8 cellular contexts compared by ENCODE assay signal in the genomic region with DNA sequence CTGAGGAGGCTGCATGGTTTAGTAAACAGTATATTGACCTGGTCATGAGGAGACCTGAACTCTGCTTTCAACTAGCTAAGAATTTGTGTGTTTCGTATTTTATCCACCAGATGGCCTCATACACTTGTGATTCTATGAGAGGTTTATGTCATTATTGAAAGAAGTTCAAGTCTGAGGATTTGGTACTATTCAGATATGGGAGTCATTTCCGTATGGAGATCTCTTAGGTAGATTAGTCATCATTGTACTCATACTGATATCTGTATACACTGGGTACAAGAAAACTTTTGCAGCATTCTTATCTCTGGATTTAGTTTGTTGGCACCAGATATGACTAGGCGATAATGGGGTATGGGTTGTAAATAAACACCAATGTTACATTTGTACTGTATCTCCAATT. TPM values are rescaled to one million over a fixed set of nuclear protein-coding genes. Genes with fewer than 3 reads are reported as not detected.
DNase-seq lines count a peak whose midpoint lies in the region; ATAC-seq, FAIRE-seq and TF ChIP-seq lines count a peak whose summit lies in the region.

No MANE protein-coding gene starts in this region.

- no peak overlapping the region for H3K23ac ChIP-seq in IMR-90 (ENCODE audit: low read depth, low read length)

- no peak overlapping the region for H3K4me3 Mint-ChIP-seq in CD14-positive monocyte

- no peak for FAIRE-seq in urothelium cell line (lab: Jason Lieb, UNC)

- H3K14ac ChIP-seq in IMR-90 (replicated peaks; ENCODE audit: low read depth, low read length) = no peak overlapping the region

- no peak overlapping the region for H2AK9ac ChIP-seq in IMR-90 (replicated peaks; ENCODE audit: low read depth, low read length, poor library complexity)

- no peak overlapping the region for H3K4ac ChIP-seq in IMR-90 (ENCODE audit: low read depth, low read length)

- TF ChIP-seq CTCF in CD14-positive monocyte (IDR thresholded peaks at IDR 0.05) (peak; percentile 73), IMR-90 (conservative IDR thresholded peaks at IDR 0.05; ENCODE audit: low read depth, low read length) (peak; percentile 76), OCI-LY3 (IDR thresholded peaks at IDR 0.05; ENCODE audit: low read depth, low read length) (peak; percentile 83), liver (IDR thresholded peaks at IDR 0.05; ENCODE audit: low read depth, low read length, missing input control) (peak; percentile 49)

- H2BK15ac ChIP-seq in IMR-90 (ENCODE audit: low read depth, low read length) = no peak overlapping the region

- H3K9me3 ChIP-seq in IMR-90 (ENCODE audit: control insufficient read depth, insufficient read depth, low read length) = no peaks in the 10 kb centered on the region
- no peaks in the 10 kb centered on the region for H3K9me3 ChIP-seq in OCI-LY3 (ENCODE audit: insufficient read depth, low read length)
- no peaks in the 10 kb centered on the region for H3K9me3 ChIP-seq in liver (ENCODE audit: control insufficient read depth in 4 of 4, low read length in 3 of 4)

- no peak for TF ChIP-seq POLR2A in IMR-90 (IDR thresholded peaks at IDR 0.05; ENCODE audit: low read depth, low read length)

- H2AFZ ChIP-seq in IMR-90 (replicated peaks; ENCODE audit: low read length, poor library complexity) = no peak overlapping the region
- no peak overlapping the region for H2AFZ ChIP-seq in OCI-LY3 (ENCODE audit: low read depth, low read length)

- BruUV-seq in IMR-90 (replicated peaks; lab: Mats Ljungman, UMichigan) = no TSS peak

- TF ChIP-seq RAD21 in IMR-90 (IDR thresholded peaks at IDR 0.05; ENCODE audit: low read length) = peak; percentile 83
- TF ChIP-seq RAD21 in liver (IDR thresholded peaks at IDR 0.05) = peak; percentile 78 to 85

- H4K20me1 ChIP-seq in IMR-90 (ENCODE audit: insufficient read depth, low read length) (no peaks in the 10 kb centered on the region), OCI-LY3 (ENCODE audit: insufficient read depth, low read length) (no peaks in the 10 kb centered on the region)

- intact Hi-C loops in CD14-positive monocyte (cut with micrococcal nuclease) (loop anchor here (2.0 kb wide), 2 partner anchors 244 to 246 kb away; no protein-coding TSS in a partner anchor), IMR-90 (cut with micrococcal nuclease) (loop anchor here (1.0 to 10.0 kb wide), 6 partner anchors 70 to 602 kb away; no protein-coding TSS in a partner anchor)

- no peak overlapping the region for H3K9ac ChIP-seq in IMR-90 (ENCODE audit: low read depth, low read length)
- no peak overlapping the region for H3K9ac ChIP-seq in OCI-LY3 (ENCODE audit: low read length)
- H3K9ac ChIP-seq in liver (ENCODE audit: low read depth in 1 of 2, low read length in 2 of 2) = no peak overlapping the region

- H2BK5ac ChIP-seq in IMR-90 (ENCODE audit: low read depth, low read length, poor library complexity, severe bottlenecking) = no peak overlapping the region

- H4K5ac ChIP-seq in IMR-90 (ENCODE audit: low read depth, low read length) = no peak overlapping the region

- no peak overlapping the region for H3K18ac ChIP-seq in IMR-90 (ENCODE audit: low read depth, low read length)

- no peak for DNase-seq in CD14-positive monocyte (ENCODE audit: low spot score)
- DNase-seq in IMR-90 = peak; percentile 93
- peak; percentile 51 for DNase-seq in cerebellum (ENCODE audit: low spot score)
- DNase-seq in urothelium cell line (ENCODE audit: low spot score) = peak; percentile 48

- no peaks in the 10 kb centered on the region for H3K4me1 Mint-ChIP-seq in CD14-positive monocyte

- POLR2A ChIA-PET in IMR-90 (lab: Charles Lee; ENCODE audit: unreplicated experiment) = interaction anchor here (0.9 kb wide), 1 partner anchor 244 kb away, joined by 3 read pairs; no protein-coding TSS in a partner anchor

- no peak overlapping the region for H2BK20ac ChIP-seq in IMR-90 (ENCODE audit: low read depth, low read length)

- dilution Hi-C loops in IMR-90 (cut with HindIII; ENCODE audit: low sequenced_read_pairs, unreplicated experiment) = no loop called here

- in situ Hi-C loops in IMR-90 (cut with MboI; ENCODE audit: low sequenced_read_pairs) = loop anchor here (25.0 kb wide), 2 partner anchors 445 to 595 kb away; a partner anchor contains a TSS

- no peaks in the 10 kb centered on the region for H3K9me3 Mint-ChIP-seq in CD14-positive monocyte

- WGBS in IMR-90 (ENCODE audit: extremely low coverage in 2 of 2, insufficient read length in 1 of 2), 2 experiments = 0% methylated on average over 1 of the region's 3 CpGs; no CpG with 5 or more reads in 1 of the 2 experiments
- whole genome bisulfite sequencing in liver = 48% methylated on average over 3 of the region's 3 CpGs

- peak; percentile 87 for ATAC-seq in GM18519 (IDR thresholded peaks at IDR 0.05; ENCODE audit: low FRiP score, unreplicated experiment)
- peak; percentile 92 for ATAC-seq in IMR-90 (ENCODE audit: low read depth)
- ATAC-seq in GM19397 (IDR thresholded peaks at IDR 0.05; ENCODE audit: unreplicated experiment) = no peak

- H2AK5ac ChIP-seq in IMR-90 (ENCODE audit: low read depth, low read length) = no peak overlapping the region

- H3K79me1 ChIP-seq in IMR-90 (ENCODE audit: low read depth in 1 of 2, low read length in 2 of 2) = peaks cover 0 to 4% of the 10 kb centered on the region in 2 experiments; a peak in 1 of 4 replicates

- H3K36me3 Mint-ChIP-seq in CD14-positive monocyte = peaks cover 85 to 92% of the 10 kb centered on the region in 2 donors

- H3K36me3 ChIP-seq in IMR-90 (ENCODE audit: control insufficient read depth, insufficient read depth, low read length) (peaks cover 5% of the 10 kb centered on the region; the same call in 1 of the 2 replicates), OCI-LY3 (replicated peaks; ENCODE audit: low read depth, low read length) (peaks cover 34% of the 10 kb centered on the region), liver (ENCODE audit: control insufficient read depth in 4 of 4, insufficient read depth in 3 of 4, low read depth in 1 of 4, low read length in 3 of 4) (peaks cover 4 to 66% (median 61%) of the 10 kb centered on the region in 4 donors)

- H4K91ac ChIP-seq in IMR-90 (ENCODE audit: insufficient read depth, low read depth, low read length) = no peak overlapping the region

- H3K4me2 ChIP-seq in IMR-90 (ENCODE audit: low read depth, low read length) = no peak overlapping the region
- H3K4me2 ChIP-seq in OCI-LY3 (ENCODE audit: low read length) = no peak overlapping the region

- CTCF ChIA-PET in IMR-90 (lab: Yijun Ruan, JAX) = interaction anchor here (0.6 to 4.1 kb wide), 22 partner anchors 9 to 256 kb away, joined by 3 to 76 read pairs (median 4); a partner anchor contains a TSS

- H2BK120ac ChIP-seq in IMR-90 (ENCODE audit: low read depth, low read length) = no peak overlapping the region

- no peaks in the 10 kb centered on the region for H3K27me3 Mint-ChIP-seq in CD14-positive monocyte (ENCODE audit: low read depth in 3 of 3)

- H3K4me1 ChIP-seq in IMR-90 (ENCODE audit: control insufficient read depth, insufficient read depth, low read length) = peaks cover 4% of the 10 kb centered on the region; the same call in 1 of the 2 replicates
- H3K4me1 ChIP-seq in OCI-LY3 (ENCODE audit: low read length) = peaks cover 2% of the 10 kb centered on the region; the same call in 1 of the 2 replicates
- H3K4me1 ChIP-seq in liver (ENCODE audit: control insufficient read depth in 4 of 4, insufficient read depth in 4 of 4, low read length in 3 of 4) = no peaks in the 10 kb centered on the region

- H3K27ac ChIP-seq in IMR-90 (ENCODE audit: insufficient read depth, low read length) = no peak overlapping the region
- no peak overlapping the region for H3K27ac ChIP-seq in OCI-LY3 (ENCODE audit: low read length)
- H3K27ac ChIP-seq in liver (ENCODE audit: low read depth in 1 of 2, low read length in 2 of 2) = no peak overlapping the region

- H4K8ac ChIP-seq in IMR-90 (ENCODE audit: low read depth in 2 of 2, low read length in 2 of 2) = no peak overlapping the region

- peak overlapping the region in 1 of 7 donors; percentile 17 for H3K27ac Mint-ChIP-seq in CD14-positive monocyte

- H3K27me3 ChIP-seq in IMR-90 (ENCODE audit: control insufficient read depth, insufficient read depth, low read length) (no peaks in the 10 kb centered on the region), OCI-LY3 (ENCODE audit: low read depth, low read length) (no peaks in the 10 kb centered on the region), liver (ENCODE audit: control insufficient read depth in 4 of 4, insufficient read depth in 4 of 4, low read length in 3 of 4) (no peaks in the 10 kb centered on the region)

- H3K9me1 ChIP-seq in IMR-90 (ENCODE audit: insufficient read depth, low read length) = no peaks in the 10 kb centered on the region

- H3K79me2 ChIP-seq in OCI-LY3 (ENCODE audit: low read length) = no peaks in the 10 kb centered on the region

- no peak overlapping the region for H3K56ac ChIP-seq in IMR-90 (ENCODE audit: extremely low read depth, insufficient read depth, low read length)

- H3K4me3 ChIP-seq in IMR-90 (ENCODE audit: insufficient read depth, low read depth, low read length) = no peak overlapping the region
- no peak overlapping the region for H3K4me3 ChIP-seq in OCI-LY3 (ENCODE audit: low read length)
- H3K4me3 ChIP-seq in liver (ENCODE audit: low read depth in 1 of 3, low read length in 3 of 3) = no peak overlapping the region

TF ChIP-seq in IMR-90, 13 proteins besides CTCF, POLR2A, EP300 and RAD21 (continues in another document):
- TF ChIP-seq BHLHE40 (IDR thresholded peaks at IDR 0.05; ENCODE audit: low read depth, low read length) = no peak
- TF ChIP-seq CEBPB (IDR thresholded peaks at IDR 0.05; ENCODE audit: low read depth, low read length) = no peak
- TF ChIP-seq SMC3 (IDR thresholded peaks at IDR 0.05; ENCODE audit: low read depth, low read length) = peak; percentile 86

TF ChIP-seq in liver, 16 proteins besides CTCF, POLR2A, EP300 and RAD21 (continues in another document):
- TF ChIP-seq HNF4G (IDR thresholded peaks at IDR 0.05) (no peak), FOXA1 (IDR thresholded peaks at IDR 0.05) (no peak), JUND (IDR thresholded peaks at IDR 0.05) (no peak)

RNA-seq across cellular contexts. Expression of a gene that starts 26.6 kb away (rescaled TPM):
- polyA plus RNA-seq in CD14-positive monocyte (10 to 100 TPM; 22.2 to 25.6 TPM), IMR-90 (2012; rRNA removed) (11.5 and 12.2 TPM in 2 replicates), liver (10 to 100 TPM; 10.0 to 10.3 TPM)
- total RNA-seq in IMR-90 (2012; rRNA removed) (17.6 and 17.8 TPM in 2 replicates), cerebellum (29.0 TPM), liver (10 to 100 TPM; 16.5 to 22.5 TPM)
- 3.0 and 4.1 TPM in 2 replicates for polyA plus RNA-seq in IMR-90 (2012; cell fraction: cytosol; rRNA removed)
- polyA plus RNA-seq in IMR-90 (2012; cell fraction: nucleus; rRNA removed; ENCODE audit: low replicate concordance) = 1.2 and 6.3 TPM in 2 replicates

RNA-seq across cellular contexts. Expression of a gene that starts 43.2 kb away (rescaled TPM):
- polyA plus RNA-seq in CD14-positive monocyte = 10 to 100 TPM; 30.5 to 32.0 TPM
- total RNA-seq in IMR-90 (2012; rRNA removed) = 31.5 and 31.7 TPM in 2 replicates
- 35.6 and 39.2 TPM in 2 replicates for polyA plus RNA-seq in IMR-90 (2012; rRNA removed)
- polyA plus RNA-seq in IMR-90 (2012; cell fraction: cytosol; rRNA removed) = 22.3 and 27.3 TPM in 2 replicates
- polyA plus RNA-seq in IMR-90 (2012; cell fraction: nucleus; rRNA removed; ENCODE audit: low replicate concordance) = 22.1 and 22.2 TPM in 2 replicates
- 70.4 TPM for total RNA-seq in cerebellum
- 10 to 100 TPM; 14.9 to 18.2 TPM for total RNA-seq in liver
- polyA plus RNA-seq in liver = 10 to 100 TPM in 1 of 2 donors, 1 to 10 TPM in 1; 7.9 to 10.1 TPM
